Comparison of ENCODE assay signal across 1 cellular context in the genomic region with DNA sequence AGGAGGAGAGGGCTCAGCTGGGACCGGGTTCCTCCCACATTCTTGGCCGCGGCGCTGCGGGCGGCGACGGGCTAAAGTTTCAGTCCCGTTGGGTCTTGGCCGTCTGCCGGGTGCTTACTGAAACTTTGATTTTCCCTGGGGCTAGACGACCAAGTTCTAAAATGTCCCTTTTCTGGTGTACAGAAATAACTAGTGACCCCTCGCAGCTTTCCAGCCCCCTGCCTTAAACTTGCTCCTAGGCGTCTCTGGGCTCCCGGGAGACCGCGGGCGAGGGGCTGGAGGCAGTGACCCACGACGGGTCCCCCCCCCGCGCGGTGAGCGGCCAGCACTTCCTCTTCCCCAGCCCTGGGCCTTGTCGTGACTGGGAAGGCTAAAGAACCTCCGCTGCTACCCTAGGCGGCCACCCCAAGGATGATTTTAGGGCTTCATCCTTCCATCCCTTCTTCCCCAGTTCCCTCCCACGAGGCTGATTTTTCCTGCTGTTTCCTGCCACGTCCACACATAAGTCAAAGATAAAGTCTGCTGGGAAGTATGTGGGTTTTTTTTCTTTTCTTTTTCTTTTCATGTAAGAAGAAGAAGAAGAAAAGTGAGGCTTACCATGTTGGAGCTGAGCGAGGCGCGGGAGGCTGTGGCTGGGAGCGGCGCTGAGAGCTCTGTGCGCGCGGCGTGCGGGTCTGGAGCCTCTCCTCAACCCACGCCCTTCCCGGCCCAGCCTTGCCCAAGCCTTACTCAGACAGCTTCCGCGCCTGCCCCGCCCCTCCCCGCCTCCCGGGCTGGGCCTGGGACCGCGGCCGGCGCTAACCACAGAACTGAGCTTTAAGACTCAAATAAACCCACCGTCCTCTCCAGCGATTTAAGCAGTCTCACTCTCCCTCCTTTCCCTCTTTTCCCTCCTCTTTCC.
TF ChIP-seq lines count a peak whose summit lies in the region.

S100A11 (minus strand) TSS at position 689 of the 901 bp plus-strand sequence; CDS start at position 600, 89 bp downstream.

TF ChIP-seq in GM12878, 131 proteins besides CTCF, POLR2A, EP300 and RAD21 (continued from another document):
- TF ChIP-seq SPI1 (IDR thresholded peaks at IDR 0.05; ENCODE audit: borderline replicate concordance, insufficient read depth, low read depth, low read length), result peak; percentile 87
- TF ChIP-seq SMAD5 (IDR thresholded peaks at IDR 0.05; ENCODE audit: low read depth), result no peak
- TF ChIP-seq IKZF1 (conservative IDR thresholded peaks at IDR 0.05), result peak; percentile 50; the same call in 1 of the 2 replicates
- TF ChIP-seq, protein P1, sequence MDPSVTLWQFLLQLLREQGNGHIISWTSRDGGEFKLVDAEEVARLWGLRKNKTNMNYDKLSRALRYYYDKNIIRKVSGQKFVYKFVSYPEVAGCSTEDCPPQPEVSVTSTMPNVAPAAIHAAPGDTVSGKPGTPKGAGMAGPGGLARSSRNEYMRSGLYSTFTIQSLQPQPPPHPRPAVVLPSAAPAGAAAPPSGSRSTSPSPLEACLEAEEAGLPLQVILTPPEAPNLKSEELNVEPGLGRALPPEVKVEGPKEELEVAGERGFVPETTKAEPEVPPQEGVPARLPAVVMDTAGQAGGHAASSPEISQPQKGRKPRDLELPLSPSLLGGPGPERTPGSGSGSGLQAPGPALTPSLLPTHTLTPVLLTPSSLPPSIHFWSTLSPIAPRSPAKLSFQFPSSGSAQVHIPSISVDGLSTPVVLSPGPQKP (IDR thresholded peaks at IDR 0.05; ENCODE audit: low read depth, low read length), result 0 out of 2 replicates have a peak, but pooled peaks have one; percentile 10
